Comparison of ENCODE assay signal across 8 cellular contexts in the genomic region with DNA sequence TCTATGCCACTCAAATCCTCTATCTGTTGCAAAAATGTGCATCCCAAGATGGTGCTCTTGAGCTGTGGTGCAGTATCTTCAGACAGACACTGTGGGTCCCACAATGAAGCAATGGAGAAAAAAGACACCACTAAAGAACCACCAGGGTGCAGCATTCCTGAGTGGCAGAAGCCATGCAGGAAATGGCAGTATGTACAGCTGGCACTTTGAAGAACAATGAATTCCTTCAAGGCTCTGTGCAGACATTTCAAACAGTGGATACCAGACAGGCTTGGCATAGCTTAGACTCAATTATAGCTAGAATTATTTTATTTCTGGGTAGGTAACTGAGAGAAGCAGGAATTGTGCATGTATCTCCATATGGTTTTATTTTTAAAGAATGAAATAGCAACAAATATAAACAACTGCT. TPM values are rescaled to one million over a fixed set of nuclear protein-coding genes. Genes with fewer than 3 reads are reported as not detected.
DNase-seq lines count a peak whose midpoint lies in the region; ATAC-seq and TF ChIP-seq lines count a peak whose summit lies in the region.

No MANE protein-coding gene starts in this region.

- H3K79me2 ChIP-seq in SK-N-SH (ENCODE audit: insufficient read depth), result no peaks in the 10 kb centered on the region

- peak; percentile 92 for TF ChIP-seq CTCF in SK-N-SH (IDR thresholded peaks at IDR 0.05)

- CTCF ChIA-PET in SK-N-SH (lab: Yijun Ruan, JAX), result interaction anchor here (0.6 to 3.8 kb wide), 27 partner anchors 10 to 803 kb away, joined by 3 to 26 read pairs (median 3); a partner anchor contains a TSS

- no peaks in the 10 kb centered on the region for H3K9me2 ChIP-seq in SK-N-SH

- ATAC-seq in GM18502 (IDR thresholded peaks at IDR 0.05; ENCODE audit: poor library complexity, unreplicated experiment), result peak; percentile 99
- ATAC-seq in HG02840 (IDR thresholded peaks at IDR 0.05; ENCODE audit: low FRiP score, unreplicated experiment), result peak; percentile 86

- H3K9me3 ChIP-seq in SK-N-SH (no peaks in the 10 kb centered on the region), ectodermal cell (ENCODE audit: control insufficient read depth, low read length) (no peaks in the 10 kb centered on the region)

- POLR2A ChIA-PET in SK-N-SH (lab: Yijun Ruan, JAX), result no interaction called here

- peaks cover 14% of the 10 kb centered on the region for H3F3A ChIP-seq in SK-N-SH (replicated peaks; ENCODE audit: insufficient read depth)

- H3K36me3 ChIP-seq in SK-N-SH (replicated peaks in 1 of 2; ENCODE audit: control insufficient read depth in 1 of 2, insufficient read depth in 2 of 2, low read length in 1 of 2) (no peaks in the 10 kb centered on the region), ectodermal cell (ENCODE audit: control insufficient read depth, insufficient read depth, low read length) (no peaks in the 10 kb centered on the region)

- peak overlapping the region; percentile 52 for H3K4me2 ChIP-seq in SK-N-SH

- H3K27me3 ChIP-seq in SK-N-SH (ENCODE audit: insufficient read depth), result no peaks in the 10 kb centered on the region
- H3K27me3 ChIP-seq in ectodermal cell (ENCODE audit: control insufficient read depth, insufficient read depth, low read length, poor library complexity, severe bottlenecking), result no peaks in the 10 kb centered on the region

- peak overlapping the region; percentile 32; the same call in 1 of the 2 replicates for H3K9ac ChIP-seq in SK-N-SH

- peak overlapping the region; percentile 53; the same call in 1 of the 2 replicates for H2AFZ ChIP-seq in SK-N-SH (ENCODE audit: low read depth)

- H4K20me1 ChIP-seq in SK-N-SH (ENCODE audit: insufficient read depth), result no peaks in the 10 kb centered on the region

- peak; percentile 87 for TF ChIP-seq RAD21 in SK-N-SH (IDR thresholded peaks at IDR 0.05; ENCODE audit: low read length)

- no peak for TF ChIP-seq EP300 in SK-N-SH (IDR thresholded peaks at IDR 0.05; ENCODE audit: borderline replicate concordance in 1 of 2, low read depth in 1 of 2, low read length in 1 of 2)

- H3K4me3 ChIP-seq in SK-N-SH (ENCODE audit: low read depth in 2 of 2, low read length in 1 of 2), result peak overlapping the region in 1 of 2 experiments; percentile 46; a peak in 1 of 4 replicates
- no peak overlapping the region for H3K4me3 ChIP-seq in ectodermal cell (ENCODE audit: insufficient read depth, low read depth, low read length)

- H3K27ac ChIP-seq in SK-N-SH (ENCODE audit: low read depth in 2 of 2, low read length in 1 of 2), result peak overlapping the region; percentile 40 to 78; a peak in 3 of 4 replicates
- peak overlapping the region; percentile 50 for H3K27ac ChIP-seq in ectodermal cell (ENCODE audit: insufficient read depth, low read depth, low read length, poor library complexity, severe bottlenecking)

- H3K4me1 ChIP-seq in SK-N-SH (ENCODE audit: control insufficient read depth in 1 of 2, insufficient read depth in 2 of 2, low read depth in 1 of 2, low read length in 1 of 2) (peaks cover 9 to 24% of the 10 kb centered on the region in 2 experiments), ectodermal cell (ENCODE audit: control insufficient read depth, insufficient read depth, low read length) (peaks cover 8% of the 10 kb centered on the region)

- DNase-seq in Ammon's horn (ENCODE audit: low spot score) (peak; percentile 96), NCI-H1092 (lab: John Stamatoyannopoulos, UW) (peak; percentile 29), SK-N-SH (peak; percentile 44), midbrain (lab: John Stamatoyannopoulos, UW) (peak; percentile 94), NK-92 (lab: John Stamatoyannopoulos, UW; ENCODE audit: unreplicated experiment) (no peak)

TF ChIP-seq in SK-N-SH, 30 proteins besides CTCF, POLR2A, EP300 and RAD21:
- TF ChIP-seq YY1 (IDR thresholded peaks at IDR 0.05; ENCODE audit: low read depth) (0 out of 2 replicates have a peak, but pooled peaks have one; percentile 58), FOXM1 (IDR thresholded peaks at IDR 0.05; ENCODE audit: low read depth) (no peak), EZH2phosphoT487 (IDR thresholded peaks at IDR 0.05; ENCODE audit: borderline replicate concordance, low read depth) (no peak), RCOR1 (IDR thresholded peaks at IDR 0.05; ENCODE audit: low read length) (peak; percentile 25; the same call in 1 of the 2 replicates), FOSL2 (IDR thresholded peaks at IDR 0.05; ENCODE audit: borderline replicate concordance, low read depth) (no peak), SMC3 (IDR thresholded peaks at IDR 0.05; ENCODE audit: low read depth, low read length) (peak; percentile 78), TCF12 (IDR thresholded peaks at IDR 0.05) (peak; percentile 59; the same call in 1 of the 2 replicates), RXRA (IDR thresholded peaks at IDR 0.05; ENCODE audit: borderline replicate concordance, low read depth) (no peak)
- TF ChIP-seq, protein P1, sequence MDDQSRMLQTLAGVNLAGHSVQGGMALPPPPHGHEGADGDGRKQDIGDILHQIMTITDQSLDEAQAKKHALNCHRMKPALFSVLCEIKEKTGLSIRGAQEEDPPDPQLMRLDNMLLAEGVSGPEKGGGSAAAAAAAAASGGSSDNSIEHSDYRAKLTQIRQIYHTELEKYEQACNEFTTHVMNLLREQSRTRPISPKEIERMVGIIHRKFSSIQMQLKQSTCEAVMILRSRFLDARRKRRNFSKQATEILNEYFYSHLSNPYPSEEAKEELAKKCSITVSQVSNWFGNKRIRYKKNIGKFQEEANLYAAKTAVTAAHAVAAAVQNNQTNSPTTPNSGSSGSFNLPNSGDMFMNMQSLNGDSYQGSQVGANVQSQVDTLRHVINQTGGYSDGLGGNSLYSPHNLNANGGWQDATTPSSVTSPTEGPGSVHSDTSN (IDR thresholded peaks at IDR 0.05), result peak; percentile 62
TF ChIP-seq in SK-N-SH: peak in this region for 5.

RNA-seq across cellular contexts. Expression of a gene that starts 24.0 kb away (rescaled TPM):
- 90.4 and 105 TPM in 2 replicates for polyA plus RNA-seq in SK-N-SH (2012; rRNA removed)
- 135 and 159 TPM in 2 replicates for polyA plus RNA-seq in SK-N-SH (2012; cell fraction: cytosol; rRNA removed)
- polyA plus RNA-seq in SK-N-SH (2012; cell fraction: nucleus; rRNA removed), result 38.2 and 65.9 TPM in 2 replicates
- 384 TPM for polyA plus RNA-seq in ectodermal cell (2013, experiment 1 of 4)
- 395 TPM for polyA plus RNA-seq in ectodermal cell (2013, experiment 2 of 4)
- polyA plus RNA-seq in ectodermal cell (2013, experiment 3 of 4), result 324 TPM
- polyA plus RNA-seq in ectodermal cell (2013, experiment 4 of 4), result 368 TPM
